In the genomic region with DNA sequence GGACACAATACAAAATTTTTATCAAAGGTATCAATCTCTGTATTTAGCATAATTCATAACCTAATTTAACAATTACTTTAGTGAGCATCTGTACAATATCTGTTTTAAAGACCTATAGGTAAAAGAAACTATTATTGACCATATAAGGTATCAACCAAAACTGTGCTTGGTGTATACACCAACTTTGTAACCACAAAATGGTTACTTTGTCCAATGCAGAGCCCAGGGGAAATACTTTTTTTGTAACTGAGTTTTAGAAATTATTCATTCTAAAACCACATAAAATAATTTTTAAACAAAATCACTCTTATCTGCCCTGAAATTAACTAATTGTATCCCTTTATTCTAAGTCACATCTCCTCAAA, we compare ENCODE assay signal across 11 cellular contexts. TPM values are rescaled to one million over a fixed set of nuclear protein-coding genes. Genes with fewer than 3 reads are reported as not detected.
A peak's percentile ranks its signal among the peaks of the same experiment; 100 is the strongest.
DNase-seq lines count a peak whose midpoint lies in the region; ATAC-seq and TF ChIP-seq lines count a peak whose summit lies in the region.
"Had no signal": no experiment of that assay in that cellular context is flagged by ENCODE, and none has a peak within 500 bp of the region (broad histone marks: within the 10 kb centered on the region; RNA-seq: fewer than 3 reads in every experiment).

No MANE protein-coding gene starts in this region.

- H4K5ac ChIP-seq in H9 (ENCODE audit: insufficient read length, low read depth, low read length): no peak overlapping the region

- H3K4me3 ChIP-seq in neural progenitor cell: peak overlapping the region; percentile 65
- H3K4me3 ChIP-seq in mesenchymal stem cell (ENCODE audit: insufficient read depth in 1 of 2, low read depth in 1 of 2, low read length in 2 of 2): no peak overlapping the region

- H3K27ac Mint-ChIP-seq in H9: no peak overlapping the region
- peak overlapping the region; percentile 51 for H3K27ac Mint-ChIP-seq in neural progenitor cell

- H2BK15ac ChIP-seq in H9 (ENCODE audit: low read depth, low read length) (no peak overlapping the region), mesenchymal stem cell (ENCODE audit: low read depth, poor library complexity, severe bottlenecking) (no peak overlapping the region)

- no peak overlapping the region for H2AFZ ChIP-seq in H9 (ENCODE audit: low read length)
- no peak overlapping the region for H2AFZ ChIP-seq in neural progenitor cell (replicated peaks)
- no peak overlapping the region for H2AFZ ChIP-seq in mesenchymal stem cell (ENCODE audit: low read depth, low read length)

- no peak overlapping the region for H3K14ac ChIP-seq in H9 (ENCODE audit: insufficient read depth, low read length)
- H3K14ac ChIP-seq in mesenchymal stem cell (ENCODE audit: low read length in 2 of 2): no peak overlapping the region

- no peak overlapping the region for H3K9ac ChIP-seq in H9 (ENCODE audit: extremely low read depth, insufficient read length, low read length)
- H3K9ac ChIP-seq in neural progenitor cell: no peak overlapping the region
- H3K9ac ChIP-seq in mesenchymal stem cell (ENCODE audit: low read length): no peak overlapping the region

- no peaks in the 10 kb centered on the region for H3K9me3 ChIP-seq in H9 (ENCODE audit: control insufficient read depth, low read depth, low read length)
- no peaks in the 10 kb centered on the region for H3K9me3 ChIP-seq in neural progenitor cell (ENCODE audit: low read depth)
- no peaks in the 10 kb centered on the region for H3K9me3 ChIP-seq in mesenchymal stem cell (ENCODE audit: control insufficient read depth, low read length)
- H3K9me3 ChIP-seq: vagina had no signal

- H3K4me2 ChIP-seq in H9 (ENCODE audit: insufficient read depth, insufficient read length, low read length): no peak overlapping the region
- peak overlapping the region; percentile 93 for H3K4me2 ChIP-seq in neural progenitor cell
- H3K4me2 ChIP-seq in mesenchymal stem cell (ENCODE audit: low read length, poor library complexity, severe bottlenecking): no peak overlapping the region

- H4K8ac ChIP-seq in H9 (replicated peaks; ENCODE audit: insufficient read length, low read depth, low read length): no peak overlapping the region
- H4K8ac ChIP-seq in mesenchymal stem cell (ENCODE audit: low read length): no peak overlapping the region

- peaks cover 16% of the 10 kb centered on the region for H3K23me2 ChIP-seq in H9 (ENCODE audit: insufficient read length, low read depth, low read length, poor library complexity, severe bottlenecking)

- H3K4ac ChIP-seq in H9 (ENCODE audit: low read depth, low read length): no peak overlapping the region
- H3K4ac ChIP-seq in mesenchymal stem cell (ENCODE audit: low read depth in 1 of 2, low read length in 2 of 2): no peak overlapping the region

- H3K36me3 ChIP-seq in neural progenitor cell (no peaks in the 10 kb centered on the region), mesenchymal stem cell (ENCODE audit: control insufficient read depth in 1 of 2, insufficient read depth in 2 of 2, low read depth in 1 of 2, low read length in 2 of 2) (no peaks in the 10 kb centered on the region)
- H3K36me3 ChIP-seq: vagina had no signal

- no peaks in the 10 kb centered on the region; a peak in 1 of 7 replicates for H3K36me3 Mint-ChIP-seq in H9 (ENCODE audit: insufficient read depth in 1 of 3, low read depth in 3 of 3)
- peaks cover 6% of the 10 kb centered on the region for H3K36me3 Mint-ChIP-seq in neural progenitor cell

- no peak overlapping the region for H2BK20ac ChIP-seq in H9 (ENCODE audit: low read depth, low read length, poor library complexity, severe bottlenecking)

- H3K23ac ChIP-seq in H9 (ENCODE audit: insufficient read length, low read depth, low read length) (no peak overlapping the region), mesenchymal stem cell (ENCODE audit: low read length in 2 of 2) (no peak overlapping the region)

- ATAC-seq in GM18858 (IDR thresholded peaks at IDR 0.05; ENCODE audit: unreplicated experiment) (peak; percentile 30), HG03571 (IDR thresholded peaks at IDR 0.05; ENCODE audit: unreplicated experiment) (peak; percentile 25), esophagus mucosa (no peak)

- H3K79me2 ChIP-seq in H9 (ENCODE audit: insufficient read depth, low read length): no peaks in the 10 kb centered on the region
- peaks cover 83% of the 10 kb centered on the region for H3K79me2 ChIP-seq in neural progenitor cell (ENCODE audit: low read depth)

- peaks cover 51 to 63% of the 10 kb centered on the region in 2 experiments for H3K4me1 Mint-ChIP-seq in H9
- peaks cover 56% of the 10 kb centered on the region for H3K4me1 Mint-ChIP-seq in neural progenitor cell

- H3K27ac ChIP-seq in H9 (ENCODE audit: insufficient read length, low read depth, low read length): no peak overlapping the region
- peak overlapping the region; percentile 86 for H3K27ac ChIP-seq in neural progenitor cell
- no peak overlapping the region for H3K27ac ChIP-seq in mesenchymal stem cell (ENCODE audit: low read length, poor library complexity, severe bottlenecking)
- H3K27ac ChIP-seq: vagina had no signal

- DNase-seq in H9: no peak
- DNase-seq in neural progenitor cell (ENCODE audit: low spot score): no peak
- no peak for DNase-seq in mesenchymal stem cell
- DNase-seq in activated gamma-delta T cell (lab: John Stamatoyannopoulos, UW): no peak
- no peak for DNase-seq in cerebellar nuclear complex (lab: John Stamatoyannopoulos, UW)
- DNase-seq: activated T-cell treated with anti-CD3 and anti-CD28 coated beads, Interleukin-2, amount 50 U/mL, for 1 hour; KBM-7 had no signal

- no peak overlapping the region for H4K91ac ChIP-seq in H9 (ENCODE audit: insufficient read length, low read depth, low read length)
- H4K91ac ChIP-seq in mesenchymal stem cell (ENCODE audit: low read length): no peak overlapping the region

- TF ChIP-seq CTCF in H9 (conservative IDR thresholded peaks at IDR 0.05) (no peak), neural progenitor cell (IDR thresholded peaks at IDR 0.05) (no peak)

- H2BK120ac ChIP-seq in H9 (ENCODE audit: low read depth, low read length, poor library complexity, severe bottlenecking) (no peak overlapping the region), mesenchymal stem cell (ENCODE audit: low read depth, low read length) (no peak overlapping the region)

- H2AK5ac ChIP-seq in H9 (ENCODE audit: insufficient read length, low read length) (no peak overlapping the region), mesenchymal stem cell (ENCODE audit: low read length, severe bottlenecking) (no peak overlapping the region)

- no peak overlapping the region for H3K56ac ChIP-seq in H9 (ENCODE audit: insufficient read length, low read depth, low read length)

- H3K27me3 ChIP-seq in H9 (ENCODE audit: insufficient read depth, low read length): no peaks in the 10 kb centered on the region
- no peaks in the 10 kb centered on the region for H3K27me3 ChIP-seq in neural progenitor cell
- peaks cover 0 to 37% of the 10 kb centered on the region in 2 experiments for H3K27me3 ChIP-seq in mesenchymal stem cell (ENCODE audit: control insufficient read depth in 1 of 2, insufficient read depth in 1 of 2, low read length in 2 of 2)
- H3K27me3 ChIP-seq: vagina had no signal

- peaks cover 5% of the 10 kb centered on the region for H3K27me3 Mint-ChIP-seq in H9 (ENCODE audit: low read depth)
- peaks cover 2% of the 10 kb centered on the region for H3K27me3 Mint-ChIP-seq in neural progenitor cell (ENCODE audit: insufficient read depth, low read depth)

- H2BK5ac ChIP-seq in H9 (ENCODE audit: insufficient read length, low read length) (no peak overlapping the region), mesenchymal stem cell (ENCODE audit: low read depth, low read length, poor library complexity, severe bottlenecking) (no peak overlapping the region)

- H2BK12ac ChIP-seq in H9 (ENCODE audit: insufficient read length, low read depth, low read length) (no peak overlapping the region), mesenchymal stem cell (ENCODE audit: low read length in 2 of 2) (no peak overlapping the region)

- peak overlapping the region; percentile 88 to 97 for H3K4me3 Mint-ChIP-seq in H9
- peak overlapping the region; percentile 95 for H3K4me3 Mint-ChIP-seq in neural progenitor cell

- H3K18ac ChIP-seq in H9 (ENCODE audit: insufficient read length, low read depth, low read length) (no peak overlapping the region), mesenchymal stem cell (ENCODE audit: low read depth in 1 of 2, low read length in 2 of 2) (no peak overlapping the region)

- H4K20me1 ChIP-seq in H9 (ENCODE audit: control insufficient read depth, insufficient read depth, insufficient read length) (no peaks in the 10 kb centered on the region), neural progenitor cell (ENCODE audit: low read depth) (peaks cover 16% of the 10 kb centered on the region)

- H3F3A ChIP-seq in neural progenitor cell (ENCODE audit: low read depth): peaks cover 52% of the 10 kb centered on the region

- H3K79me1 ChIP-seq in H9 (ENCODE audit: insufficient read depth, low read depth, low read length, poor library complexity, severe bottlenecking): no peaks in the 10 kb centered on the region
- H3K79me1 ChIP-seq in mesenchymal stem cell (replicated peaks; ENCODE audit: low read length, poor library complexity, severe bottlenecking): no peaks in the 10 kb centered on the region

- H3K4me1 ChIP-seq in H9 (ENCODE audit: insufficient read depth, low read length): peaks cover 2% of the 10 kb centered on the region
- H3K4me1 ChIP-seq in neural progenitor cell: peaks cover 68% of the 10 kb centered on the region
- H3K4me1 ChIP-seq in mesenchymal stem cell (ENCODE audit: control insufficient read depth, insufficient read depth, low read depth, low read length): peaks cover 5% of the 10 kb centered on the region

- no peak overlapping the region for H3T11ph ChIP-seq in H9 (ENCODE audit: low read length)

- H3K9me3 Mint-ChIP-seq in H9 (no peaks in the 10 kb centered on the region), neural progenitor cell (no peaks in the 10 kb centered on the region)

RNA-seq across cellular contexts. Expression of a gene that starts 5.0 kb away (rescaled TPM):
- total RNA-seq in H9 (2021) (4.2 TPM in 2 replicates), neural progenitor cell (ENCODE audit: low replicate concordance) (23.6 and 40.2 TPM in 2 replicates), esophagus mucosa (0.12 TPM)
- polyA plus RNA-seq in mesenchymal stem cell (2013, experiment 1 of 2): 1.8 TPM
- polyA plus RNA-seq in mesenchymal stem cell (2013, experiment 2 of 2): 1.7 TPM
